Comparison of ENCODE assay signal across 20 cellular contexts in the genomic region with DNA sequence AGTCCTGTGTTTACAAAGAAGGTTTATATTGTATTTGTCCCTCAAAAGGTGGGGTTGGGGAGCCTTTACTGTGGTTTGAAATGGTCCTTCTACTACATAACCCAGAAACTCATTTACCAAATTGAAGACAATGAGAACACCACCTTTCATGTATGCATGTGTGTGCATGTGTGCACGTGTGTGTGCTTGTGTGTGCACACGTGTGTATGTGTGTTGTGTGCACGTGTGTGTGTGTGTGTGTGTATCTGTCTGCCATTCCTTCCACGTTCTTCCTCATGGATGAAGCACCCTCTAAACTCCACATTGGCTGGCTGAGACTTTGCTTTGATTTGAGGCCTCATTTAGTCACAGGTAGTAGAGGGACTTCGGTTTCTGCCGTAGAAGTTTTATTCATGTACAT.
"Had no signal": no experiment of that assay in that cellular context is flagged by ENCODE, and none has a peak within 500 bp of the region (broad histone marks: within the 10 kb centered on the region; RNA-seq: fewer than 3 reads in every experiment).

No MANE protein-coding gene starts in this region.

- DNase-seq: IMR-90, Karpas-422, KG1, MG63, NCI-H1092, NCI-H1105 treated with DMSO at 0.1 percent for 48 hours, NCI-H1417 treated with DMSO at 0.1 percent for 48 hours, NCI-H146, NCI-H1694 treated with DMSO at 0.1 percent for 48 hours, NCI-H1930, NCI-H2107, NCI-H226, NCI-H446, NCI-H510A, NCI-H524 treated with DMSO at 0.1 percent for 48 hours, NCI-H774, RPMI8226, SHP77, SK-N-SH, SW 1271 had no signal

- H3K9ac ChIP-seq: SK-N-SH had no signal

- H3K36me3 ChIP-seq: MG63 had no signal

- H3K4me2 ChIP-seq: SK-N-SH had no signal

- H3K4me3 ChIP-seq: MG63 had no signal

- H3K27me3 ChIP-seq: MG63 had no signal

- H3K9me3 ChIP-seq: MG63, SK-N-SH had no signal
